ENCODE assay signal across 34 cellular contexts in the genomic region with DNA sequence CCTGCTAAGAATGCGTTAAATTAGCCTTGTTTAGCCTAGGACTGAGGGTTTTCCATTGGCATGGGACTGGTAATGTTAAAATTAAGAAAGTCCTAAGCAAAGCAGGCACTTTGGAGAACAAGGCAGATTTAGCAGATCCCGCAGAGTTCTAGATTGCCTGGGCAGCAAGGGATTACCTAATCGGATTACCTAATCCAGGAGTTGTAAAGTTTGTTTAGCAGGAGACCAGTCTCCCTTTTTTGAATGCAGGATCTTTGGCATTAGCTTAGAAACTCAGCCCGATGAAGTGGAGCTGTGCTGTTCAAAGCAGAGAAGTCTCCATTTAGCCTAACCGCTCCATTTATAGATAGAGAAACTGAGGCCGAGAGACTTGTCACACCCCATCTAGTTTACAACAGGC.
"Had no signal": no experiment of that assay in that cellular context is flagged by ENCODE, and none has a peak within 500 bp of the region (broad histone marks: within the 10 kb centered on the region; RNA-seq: fewer than 3 reads in every experiment).

No MANE protein-coding gene starts in this region.

- H3K9me3 ChIP-seq: adrenal gland, ascending aorta, body of pancreas, breast epithelium had no signal

- FAIRE-seq: astrocyte, bronchial epithelial cell had no signal

- ATAC-seq: activated naive CD4-positive, alpha-beta T cell treated with anti-CD3 and anti-CD28 coated beads, Interleukin-2, amount 50 U/mL, for 72 hours; activated naive CD8-positive, alpha-beta T cell treated with anti-CD3 and anti-CD28 coated beads, Interleukin-2, amount 50 U/mL, for 24 hours; activated T-cell treated with anti-CD3 and anti-CD28 coated beads, Interleukin-2, amount 50 U/mL, for 4 hours; activated T-cell treated with anti-CD3 and anti-CD28 coated beads, Interleukin-2, amount 50 U/mL, for 72 hours; activated T-helper 17 cell treated with anti-CD3 and anti-CD28 coated beads, Interleukin-2, amount 50 U/mL, for 72 hours; body of pancreas had no signal

- H3K27ac ChIP-seq: adrenal gland, ascending aorta, body of pancreas, brain microvascular endothelial cell, breast epithelium, cardiac muscle cell had no signal

- H3K4me3 ChIP-seq: adrenal gland, ascending aorta, body of pancreas, breast epithelium, cardiac muscle cell had no signal

- H3K36me3 ChIP-seq: adrenal gland, ascending aorta, brain microvascular endothelial cell, breast epithelium, cardiac muscle cell had no signal

- H3K27me3 ChIP-seq: adrenal gland, ascending aorta, body of pancreas, brain microvascular endothelial cell, breast epithelium, cardiac muscle cell had no signal

- H3K4me1 ChIP-seq: adrenal gland, ascending aorta, breast epithelium had no signal

- DNase-seq: activated effector memory CD4-positive, alpha-beta T cell treated with anti-CD3 and anti-CD28 coated beads, Interleukin-2, amount 50 U/mL, for 16 hours; activated effector memory CD4-positive, alpha-beta T cell treated with Interleukin-2 at 50 U/mL for 16 hours; activated gamma-delta T cell; activated gamma-delta T cell treated with Interleukin-2 at 50 U/mL for 16 hours; activated naive CD4-positive, alpha-beta T cell; activated naive CD4-positive, alpha-beta T cell treated with anti-CD3 and anti-CD28 coated beads for 36 hours; activated naive CD4-positive, alpha-beta T cell treated with anti-CD3 and anti-CD28 coated beads, Interleukin-2, amount 10 ng/mL, durations not matched to agents 7 days and 5 days; activated naive CD4-positive, alpha-beta T cell treated with anti-CD3 and anti-CD28 coated beads, Interleukin-2, amount 50 U/mL, for 16 hours; activated naive CD4-positive, alpha-beta T cell treated with Interleukin-2 at 50 U/mL for 16 hours; activated naive CD8-positive, alpha-beta T cell treated with anti-CD3 and anti-CD28 coated beads for 36 hours; activated naive CD8-positive, alpha-beta T cell treated with anti-CD3 and anti-CD28 coated beads, Interleukin-2, amount 10 ng/mL, durations not matched to agents 7 days and 5 days; activated naive CD8-positive, alpha-beta T cell treated with anti-CD3 and anti-CD28 coated beads, Interleukin-2, amount 50 U/mL, for 24 hours; activated T-cell treated with anti-CD3 and anti-CD28 coated beads, Interleukin-2, amount 50 U/mL, for 1 hour; activated T-cell treated with anti-CD3 and anti-CD28 coated beads, Interleukin-2, amount 50 U/mL, for 24 hours; activated T-cell treated with anti-CD3 and anti-CD28 coated beads, Interleukin-2, amount 50 U/mL, for 4 hours; activated T-cell treated with anti-CD3 and anti-CD28 coated beads, Interleukin-2, amount 50 U/mL, for 48 hours; activated T-cell treated with anti-CD3 and anti-CD28 coated beads, Interleukin-2, amount 50 U/mL, for 72 hours; adrenal gland; amniotic stem cell; amygdala; anterior cingulate cortex; aorta; body of pancreas; brain microvascular endothelial cell; caudate nucleus; central memory CD4-positive, alpha-beta T cell; cerebellar nuclear complex had no signal
